Comparison of ENCODE assay signal across 11 cellular contexts in the genomic region with DNA sequence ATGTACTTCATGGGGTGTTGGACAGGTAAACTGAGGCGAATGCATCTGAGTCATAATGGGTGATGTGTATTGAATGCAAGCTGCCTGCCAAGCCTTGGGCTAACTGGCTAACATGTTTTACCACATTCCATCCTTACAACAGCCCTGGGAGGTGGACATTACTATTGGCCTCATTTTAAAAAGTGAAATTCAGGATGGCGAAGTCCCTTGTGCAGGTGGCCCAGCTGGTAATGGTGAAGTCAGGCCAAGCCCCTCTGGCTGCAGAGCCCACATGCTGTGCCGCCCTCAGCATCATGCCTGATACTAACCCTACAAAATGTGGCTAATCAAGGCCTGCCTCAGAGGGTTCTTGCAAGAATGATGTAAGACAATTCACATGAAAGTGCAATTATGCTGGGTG. TPM values are rescaled to one million over a fixed set of nuclear protein-coding genes. Genes with fewer than 3 reads are reported as not detected.
A peak's percentile ranks its signal among the peaks of the same experiment; 100 is the strongest.
DNase-seq lines count a peak whose midpoint lies in the region; ATAC-seq and TF ChIP-seq lines count a peak whose summit lies in the region.
"Had no signal": no experiment of that assay in that cellular context is flagged by ENCODE, and none has a peak within 500 bp of the region (broad histone marks: within the 10 kb centered on the region; RNA-seq: fewer than 3 reads in every experiment).

No MANE protein-coding gene starts in this region.

- no peaks in the 10 kb centered on the region for H3K36me3 Mint-ChIP-seq in activated CD4-positive, alpha-beta memory T cell treated with anti-CD3 and anti-CD28 coated beads for 36 hours
- H3K36me3 Mint-ChIP-seq in naive thymus-derived CD8-positive, alpha-beta T cell = no peaks in the 10 kb centered on the region

- no peaks in the 10 kb centered on the region for H3K27me3 Mint-ChIP-seq in activated CD4-positive, alpha-beta memory T cell treated with anti-CD3 and anti-CD28 coated beads for 36 hours
- no peaks in the 10 kb centered on the region for H3K27me3 Mint-ChIP-seq in naive thymus-derived CD8-positive, alpha-beta T cell

- CTCF ChIA-PET in activated CD4-positive, alpha-beta memory T cell treated with anti-CD3 and anti-CD28 coated beads for 36 hours (lab: Charles Lee) = interaction anchor here (0.7 to 1.0 kb wide), 3 partner anchors 10 to 43 kb away, joined by 3 read pairs; no protein-coding TSS in a partner anchor

- H3K36me3 ChIP-seq in GM06990 (ENCODE audit: control insufficient read depth, insufficient read depth, low read length) = no peaks in the 10 kb centered on the region
- H3K36me3 ChIP-seq: MG63 had no signal

- H3K4me3 ChIP-seq in GM06990 (replicated peaks; ENCODE audit: low read depth, low read length) = no peak overlapping the region
- H3K4me3 ChIP-seq: GM23248, MG63 had no signal

- no peaks in the 10 kb centered on the region for H3K27me3 ChIP-seq in GM06990 (replicated peaks; ENCODE audit: control insufficient read depth, insufficient read depth, low read length)
- H3K27me3 ChIP-seq: MG63 had no signal

- no peak for TF ChIP-seq CTCF in GM06990 (IDR thresholded peaks at IDR 0.05; ENCODE audit: insufficient read depth, low read length, poor library complexity, severe bottlenecking)

- peak overlapping the region; percentile 3 for H3K4me3 Mint-ChIP-seq in activated CD4-positive, alpha-beta memory T cell treated with anti-CD3 and anti-CD28 coated beads for 36 hours
- H3K4me3 Mint-ChIP-seq in naive thymus-derived CD8-positive, alpha-beta T cell = peak overlapping the region in 9 of 10 donors; percentile 15 to 81 (median 42)

- no peaks in the 10 kb centered on the region for H3K9me3 Mint-ChIP-seq in activated CD4-positive, alpha-beta memory T cell treated with anti-CD3 and anti-CD28 coated beads for 36 hours
- H3K9me3 Mint-ChIP-seq in naive thymus-derived CD8-positive, alpha-beta T cell = no peaks in the 10 kb centered on the region

- peak overlapping the region; percentile 40 for H3K27ac Mint-ChIP-seq in activated CD4-positive, alpha-beta memory T cell treated with anti-CD3 and anti-CD28 coated beads for 36 hours
- H3K27ac Mint-ChIP-seq in naive thymus-derived CD8-positive, alpha-beta T cell = peak overlapping the region; percentile 53 to 91 (median 84)

- peak; percentile 39 for DNase-seq in GM06990 (ENCODE audit: extremely low read depth, insufficient read length)
- no peak for DNase-seq in activated CD4-positive, alpha-beta memory T cell treated with anti-CD3 and anti-CD28 coated beads for 36 hours
- no peak for DNase-seq in naive thymus-derived CD8-positive, alpha-beta T cell
- no peak for DNase-seq in NCI-H1417 (lab: John Stamatoyannopoulos, UW)
- DNase-seq in SW480 (ENCODE audit: low spot score) = no peak
- DNase-seq in caudate nucleus (lab: John Stamatoyannopoulos, UW) = no peak
- DNase-seq: GM23248, MG63, NCI-H446, SK-N-SH had no signal

- POLR2A ChIA-PET in activated CD4-positive, alpha-beta memory T cell treated with anti-CD3 and anti-CD28 coated beads for 36 hours (lab: Charles Lee) = interaction anchor here (0.9 to 2.1 kb wide), 4 partner anchors 31 to 67 kb away, joined by 3 to 9 read pairs (median 6); no protein-coding TSS in a partner anchor
- POLR2A ChIA-PET in naive thymus-derived CD8-positive, alpha-beta T cell (lab: Charles Lee) = interaction anchor here (0.5 to 15.0 kb wide), 12 partner anchors 8 to 60 kb away, joined by 3 to 170 read pairs (median 4); a partner anchor contains a TSS

- ATAC-seq in HG03025 (IDR thresholded peaks at IDR 0.05; ENCODE audit: low FRiP score, unreplicated experiment) = peak; percentile 15
- no peak for ATAC-seq in naive thymus-derived CD8-positive, alpha-beta T cell

- intact Hi-C loops in activated CD4-positive, alpha-beta memory T cell treated with anti-CD3 and anti-CD28 coated beads for 36 hours (cut with micrococcal nuclease) = no loop called here

- no peak overlapping the region for H3K27ac ChIP-seq in caudate nucleus (ENCODE audit: low read depth, low read length)
- H3K27ac ChIP-seq: GM23248 had no signal

- H3K4me1 Mint-ChIP-seq in activated CD4-positive, alpha-beta memory T cell treated with anti-CD3 and anti-CD28 coated beads for 36 hours (ENCODE audit: low read depth) = peaks cover 43% of the 10 kb centered on the region
- H3K4me1 Mint-ChIP-seq in naive thymus-derived CD8-positive, alpha-beta T cell = peaks cover 31 to 70% (median 49%) of the 10 kb centered on the region in 4 donors

RNA-seq across cellular contexts. Expression of a gene that starts 60.0 kb away (rescaled TPM):
- total RNA-seq in activated CD4-positive, alpha-beta memory T cell treated with anti-CD3 and anti-CD28 coated beads for 36 hours = 100 to 1,000 TPM; 113 to 121 TPM
- 100 to 1,000 TPM; 415 to 427 TPM for total RNA-seq in naive thymus-derived CD8-positive, alpha-beta T cell
- polyA plus RNA-seq in naive thymus-derived CD8-positive, alpha-beta T cell = 100 to 1,000 TPM in 1 of 3 donors, 10 to 100 TPM in 2; 53.1 to 101 (median 68.1) TPM
